ENCODE assay signal across 20 cellular contexts in the genomic region with DNA sequence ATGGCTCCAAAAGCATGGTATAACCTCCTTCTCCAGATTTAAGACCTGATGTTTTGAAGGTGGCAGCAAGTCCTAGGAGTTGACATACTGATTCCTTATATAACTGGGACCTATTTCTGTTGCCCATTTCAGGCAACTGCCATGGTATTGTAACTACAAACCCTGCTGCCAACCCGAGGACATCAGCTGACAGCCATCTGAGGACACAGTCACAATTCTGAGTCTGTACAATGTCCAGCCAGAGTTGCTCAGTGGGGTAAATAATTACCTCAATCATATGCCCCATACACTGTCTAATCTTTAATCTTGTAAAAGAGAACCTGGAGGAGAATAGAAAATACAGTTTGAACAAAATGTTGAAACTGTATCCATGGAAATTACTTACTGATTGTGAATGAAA. TPM values are rescaled to one million over a fixed set of nuclear protein-coding genes. Genes with fewer than 3 reads are reported as not detected.
DNase-seq lines count a peak whose midpoint lies in the region; ATAC-seq and TF ChIP-seq lines count a peak whose summit lies in the region.
"Had no signal": no experiment of that assay in that cellular context is flagged by ENCODE, and none has a peak within 500 bp of the region (broad histone marks: within the 10 kb centered on the region; RNA-seq: fewer than 3 reads in every experiment).

No MANE protein-coding gene starts in this region.

- 35 to 40% methylated on average over 1 of the region's 1 CpG for WGBS in heart right ventricle, 2 donors
- WGBS in ovary, 3 donors = 52 to 70% (median 56%) methylated on average over 1 of the region's 1 CpG

- no peak for TF ChIP-seq CTCF in dorsolateral prefrontal cortex (IDR thresholded peaks at IDR 0.05 in 54 of 56, conservative IDR thresholded peaks at IDR 0.05 in 2 of 56; ENCODE audit: low read depth in 1 of 56, partially characterized antibody in 56 of 56)
- TF ChIP-seq CTCF in heart right ventricle (IDR thresholded peaks at IDR 0.05) = no peak
- TF ChIP-seq CTCF in lower lobe of right lung (IDR thresholded peaks at IDR 0.05) = no peak
- TF ChIP-seq CTCF in gastrocnemius medialis (IDR thresholded peaks at IDR 0.05 in 4 of 5, conservative IDR thresholded peaks at IDR 0.05 in 1 of 5) = no peak
- no peak for TF ChIP-seq CTCF in ovary (IDR thresholded peaks at IDR 0.05)

- ATAC-seq in heart right ventricle = peak in 7 of 8 donors; percentile 79 to 95 (median 92)
- no peak for ATAC-seq in lower lobe of right lung
- ATAC-seq in gastrocnemius medialis = peak; percentile 97 to 99
- ATAC-seq in activated CD4-positive, CD25-positive, alpha-beta regulatory T cell treated with anti-CD3 and anti-CD28 coated beads, Interleukin-2, amount 50 U/mL, for 24 hours = no peak
- ATAC-seq: activated CD8-positive, alpha-beta T cell treated with anti-CD3 and anti-CD28 coated beads, Interleukin-2, amount 10 ng/mL, durations not matched to agents 7 days and 5 days; T-helper 17 cell had no signal

- intact Hi-C loops in dorsolateral prefrontal cortex (cut with DNase I) (no loop called here), heart right ventricle (cut with DNase I) (no loop called here), lower lobe of right lung (cut with DNase I) (no loop called here), gastrocnemius medialis (cut with DNase I; ENCODE audit: low total_unique reads) (no loop called here), ovary (cut with DNase I) (no loop called here)

- DNase-seq in dorsolateral prefrontal cortex (peak in 4 of 10 donors; percentile 55 to 68 (median 63)), heart right ventricle (peak in 1 of 2 donors; percentile 47), lower lobe of right lung (peak; percentile 4), gastrocnemius medialis (peak; percentile 70 to 78), NCI-H345 treated with DMSO at 0.1 percent for 48 hours (lab: John Stamatoyannopoulos, UW; ENCODE audit: unreplicated experiment) (no peak), ovary (no peak)
- DNase-seq: activated CD4-positive, alpha-beta T cell treated with anti-CD3 and anti-CD28 coated beads for 1 hour; activated CD8-positive, alpha-beta T cell treated with anti-CD3 and anti-CD28 coated beads, Interleukin-2, amount 10 ng/mL, durations not matched to agents 7 days and 5 days; activated gamma-delta T cell; activated T-cell treated with anti-CD3 and anti-CD28 coated beads, Interleukin-2, amount 50 U/mL, for 24 hours; CD4-positive, CD25-positive, alpha-beta regulatory T cell; dermis blood vessel endothelial cell; NCI-H1417; NCI-H2029 treated with DMSO at 0.1 percent for 48 hours; NCI-H2227 treated with DMSO at 0.1 percent for 48 hours; SK-N-SH; T-helper 17 cell had no signal

- peaks cover 0 to 8% (median 0%) of the 10 kb centered on the region in 9 donors for H3K4me1 ChIP-seq in heart right ventricle
- no peaks in the 10 kb centered on the region for H3K4me1 ChIP-seq in lower lobe of right lung
- H3K4me1 ChIP-seq in gastrocnemius medialis = peaks cover 3 to 12% of the 10 kb centered on the region in 2 donors
- H3K4me1 ChIP-seq in ovary (ENCODE audit: insufficient read depth) = no peaks in the 10 kb centered on the region
- H3K4me1 ChIP-seq: spleen, suprapubic skin had no signal

- no peaks in the 10 kb centered on the region for H3K36me3 ChIP-seq in heart right ventricle
- no peaks in the 10 kb centered on the region for H3K36me3 ChIP-seq in lower lobe of right lung
- no peaks in the 10 kb centered on the region for H3K36me3 ChIP-seq in gastrocnemius medialis
- no peaks in the 10 kb centered on the region for H3K36me3 ChIP-seq in ovary
- H3K36me3 ChIP-seq: spleen, suprapubic skin had no signal

- TF ChIP-seq POLR2A in gastrocnemius medialis (IDR thresholded peaks at IDR 0.05) (no peak), ovary (IDR thresholded peaks at IDR 0.05) (no peak)

- H3K9me3 ChIP-seq in heart right ventricle (no peaks in the 10 kb centered on the region), lower lobe of right lung (no peaks in the 10 kb centered on the region), gastrocnemius medialis (no peaks in the 10 kb centered on the region), ovary (no peaks in the 10 kb centered on the region)
- H3K9me3 ChIP-seq: SK-N-SH, spleen, suprapubic skin had no signal

- in situ Hi-C loops in gastrocnemius medialis (cut with MboI; ENCODE audit: low sequenced_read_pairs in 4 of 4) = no loop called here

- H3K27me3 ChIP-seq in dorsolateral prefrontal cortex = no peaks in the 10 kb centered on the region
- H3K27me3 ChIP-seq in heart right ventricle = no peaks in the 10 kb centered on the region
- H3K27me3 ChIP-seq in lower lobe of right lung (ENCODE audit: low read depth) = no peaks in the 10 kb centered on the region
- no peaks in the 10 kb centered on the region for H3K27me3 ChIP-seq in gastrocnemius medialis
- no peaks in the 10 kb centered on the region for H3K27me3 ChIP-seq in ovary
- H3K27me3 ChIP-seq: spleen, suprapubic skin had no signal

- TF ChIP-seq EP300 in ovary (IDR thresholded peaks at IDR 0.05) = no peak

- peak overlapping the region in 45 of 59 donors; percentile 1 to 78 (median 51) for H3K27ac ChIP-seq in dorsolateral prefrontal cortex
- H3K27ac ChIP-seq in heart right ventricle = peak overlapping the region in 9 of 10 donors; percentile 5 to 74 (median 51)
- no peak overlapping the region for H3K27ac ChIP-seq in lower lobe of right lung
- peak overlapping the region; percentile 75 to 84 (median 80) for H3K27ac ChIP-seq in gastrocnemius medialis
- H3K27ac ChIP-seq in ovary = no peak overlapping the region
- H3K27ac ChIP-seq: spleen, suprapubic skin had no signal

- H3K4me3 ChIP-seq in dorsolateral prefrontal cortex (peak overlapping the region in 1 of 59 donors; percentile 4), heart right ventricle (no peak overlapping the region), lower lobe of right lung (no peak overlapping the region), gastrocnemius medialis (no peak overlapping the region), ovary (no peak overlapping the region)
- H3K4me3 ChIP-seq: spleen, suprapubic skin had no signal

RNA-seq across cellular contexts. Expression of a gene that starts 8.7 kb away (rescaled TPM):
- total RNA-seq in dorsolateral prefrontal cortex (100 to 1,000 TPM in 1 of 120 experiments, 10 to 100 TPM in 114, 1 to 10 TPM in 5; 5.8 to 134 (median 22.1) TPM), heart right ventricle (1 to 10 TPM in 6 of 10 donors, under 1 TPM in 4; 0.55 to 2.3 (median 1.4) TPM), lower lobe of right lung (2.0 TPM), gastrocnemius medialis (1 to 10 TPM in 2 of 4 donors, under 1 TPM in 2; 0.25 to 1.8 (median 0.74) TPM), ovary (10 to 100 TPM in 1 of 7 donors, 1 to 10 TPM in 6; 1.0 to 13.5 (median 6.2) TPM)
- polyA plus RNA-seq in heart right ventricle (under 1 TPM; 0.59 to 0.72 TPM), ovary (1 to 10 TPM; 2.4 to 3.1 TPM)

Comparison
In these comparisons a context has a peak if more than half of its experiments do, and no peak if none do; other contexts are left out.
1. DNase-seq: peak in lower lobe of right lung (single experiment) and gastrocnemius medialis (2 of 2); none in NCI-H345 treated with DMSO at 0.1 percent for 48 hours (single experiment) and ovary (0 of 5).
2. H3K27ac ChIP-seq: peak in dorsolateral prefrontal cortex (45 of 59), heart right ventricle (9 of 10) and gastrocnemius medialis (4 of 4); none in lower lobe of right lung (single experiment) and ovary (0 of 2).
3. ATAC-seq: peak in heart right ventricle (7 of 8) and gastrocnemius medialis (2 of 2); none in lower lobe of right lung (0 of 2) and activated CD4-positive, CD25-positive, alpha-beta regulatory T cell treated with anti-CD3 and anti-CD28 coated beads, Interleukin-2, amount 50 U/mL, for 24 hours (0 of 2).